Comparison of ENCODE assay signal across 1 cellular context in genomic region chr16:89922477-89922883, GRCh38.
TF ChIP-seq lines count a peak whose summit lies in the region.

No MANE protein-coding gene starts in this region.

TF ChIP-seq in K562, 482 proteins besides CTCF, POLR2A, EP300 and RAD21 (continued from another document and continues in another):
- no peak for TF ChIP-seq PBX2 (CRISPR knock-in tag; IDR thresholded peaks at IDR 0.05; ENCODE audit: low read depth)
- no peak for TF ChIP-seq PBX2 (tag; conservative IDR thresholded peaks at IDR 0.05; ENCODE audit: low read depth)
- no peak for TF ChIP-seq SREBF1 (IDR thresholded peaks at IDR 0.05; ENCODE audit: borderline replicate concordance, low read depth, low read length)
- no peak for TF ChIP-seq NFE2L1 (tag; IDR thresholded peaks at IDR 0.05; ENCODE audit: borderline replicate concordance, low read depth)
- no peak for TF ChIP-seq ZNF146 (CRISPR knock-in tag; IDR thresholded peaks at IDR 0.05; ENCODE audit: unreplicated experiment)
- TF ChIP-seq GABPA (tag; conservative IDR thresholded peaks at IDR 0.05; ENCODE audit: low read depth), result no peak
- no peak for TF ChIP-seq NCOA4 (IDR thresholded peaks at IDR 0.05; ENCODE audit: partially characterized antibody)
- TF ChIP-seq FIP1L1 (IDR thresholded peaks at IDR 0.05; ENCODE audit: low read depth, low read length, poor library complexity, severe bottlenecking), result no peak
- no peak for TF ChIP-seq TGIF2 (CRISPR knock-in tag; IDR thresholded peaks at IDR 0.05)
- TF ChIP-seq ZBTB5 (IDR thresholded peaks at IDR 0.05), result no peak
- no peak for TF ChIP-seq JUNB (CRISPR knock-in tag; conservative IDR thresholded peaks at IDR 0.05)
- no peak for TF ChIP-seq ARNT (IDR thresholded peaks at IDR 0.05)
- TF ChIP-seq, protein P1, sequence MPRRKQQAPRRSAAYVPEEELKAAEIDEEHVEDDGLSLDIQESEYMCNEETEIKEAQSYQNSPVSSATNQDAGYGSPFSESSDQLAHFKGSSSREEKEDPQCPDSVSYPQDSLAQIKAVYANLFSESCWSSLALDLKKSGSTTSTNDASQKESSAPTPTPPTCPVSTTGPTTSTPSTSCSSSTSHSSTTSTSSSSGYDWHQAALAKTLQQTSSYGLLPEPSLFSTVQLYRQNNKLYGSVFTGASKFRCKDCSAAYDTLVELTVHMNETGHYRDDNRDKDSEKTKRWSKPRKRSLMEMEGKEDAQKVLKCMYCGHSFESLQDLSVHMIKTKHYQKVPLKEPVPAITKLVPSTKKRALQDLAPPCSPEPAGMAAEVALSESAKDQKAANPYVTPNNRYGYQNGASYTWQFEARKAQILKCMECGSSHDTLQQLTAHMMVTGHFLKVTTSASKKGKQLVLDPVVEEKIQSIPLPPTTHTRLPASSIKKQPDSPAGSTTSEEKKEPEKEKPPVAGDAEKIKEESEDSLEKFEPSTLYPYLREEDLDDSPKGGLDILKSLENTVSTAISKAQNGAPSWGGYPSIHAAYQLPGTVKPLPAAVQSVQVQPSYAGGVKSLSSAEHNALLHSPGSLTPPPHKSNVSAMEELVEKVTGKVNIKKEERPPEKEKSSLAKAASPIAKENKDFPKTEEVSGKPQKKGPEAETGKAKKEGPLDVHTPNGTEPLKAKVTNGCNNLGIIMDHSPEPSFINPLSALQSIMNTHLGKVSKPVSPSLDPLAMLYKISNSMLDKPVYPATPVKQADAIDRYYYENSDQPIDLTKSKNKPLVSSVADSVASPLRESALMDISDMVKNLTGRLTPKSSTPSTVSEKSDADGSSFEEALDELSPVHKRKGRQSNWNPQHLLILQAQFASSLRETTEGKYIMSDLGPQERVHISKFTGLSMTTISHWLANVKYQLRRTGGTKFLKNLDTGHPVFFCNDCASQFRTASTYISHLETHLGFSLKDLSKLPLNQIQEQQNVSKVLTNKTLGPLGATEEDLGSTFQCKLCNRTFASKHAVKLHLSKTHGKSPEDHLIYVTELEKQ (CRISPR knock-in tag; IDR thresholded peaks at IDR 0.05), result no peak
- TF ChIP-seq CAMTA2 (CRISPR knock-in tag; conservative IDR thresholded peaks at IDR 0.05), result no peak
- TF ChIP-seq FOXP1 (CRISPR knock-in tag; IDR thresholded peaks at IDR 0.05), result no peak; the same call in 1 of the 2 replicates
- TF ChIP-seq KDM1A (IDR thresholded peaks at IDR 0.05), result no peak
- TF ChIP-seq NFE2 (IDR thresholded peaks at IDR 0.05; ENCODE audit: low read depth), result peak; percentile 19; the same call in 1 of the 2 replicates
- no peak for TF ChIP-seq DNMT1 (IDR thresholded peaks at IDR 0.05)
- TF ChIP-seq MYNN (IDR thresholded peaks at IDR 0.05), result peak; percentile 67; the same call in 1 of the 2 replicates
- TF ChIP-seq MYNN (CRISPR knock-in tag; IDR thresholded peaks at IDR 0.05), result no peak
- no peak for TF ChIP-seq ZBTB8A (IDR thresholded peaks at IDR 0.05; ENCODE audit: partially characterized antibody)
- TF ChIP-seq, protein P2, sequence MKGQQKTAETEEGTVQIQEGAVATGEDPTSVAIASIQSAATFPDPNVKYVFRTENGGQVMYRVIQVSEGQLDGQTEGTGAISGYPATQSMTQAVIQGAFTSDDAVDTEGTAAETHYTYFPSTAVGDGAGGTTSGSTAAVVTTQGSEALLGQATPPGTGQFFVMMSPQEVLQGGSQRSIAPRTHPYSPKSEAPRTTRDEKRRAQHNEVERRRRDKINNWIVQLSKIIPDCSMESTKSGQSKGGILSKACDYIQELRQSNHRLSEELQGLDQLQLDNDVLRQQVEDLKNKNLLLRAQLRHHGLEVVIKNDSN (CRISPR knock-in tag; IDR thresholded peaks at IDR 0.05), result no peak
- TF ChIP-seq ZNF79 (CRISPR knock-in tag; IDR thresholded peaks at IDR 0.05; ENCODE audit: low read depth), result no peak
- TF ChIP-seq SRSF7 (optimal IDR thresholded peaks at IDR 0.05; ENCODE audit: low read depth, low read length), result no peak
- TF ChIP-seq HDAC8 (tag; IDR thresholded peaks at IDR 0.05), result no peak
- no peak for TF ChIP-seq ZNF197 (CRISPR knock-in tag; IDR thresholded peaks at IDR 0.05; ENCODE audit: low read depth)
- TF ChIP-seq ZNF75A (CRISPR knock-in tag; IDR thresholded peaks at IDR 0.05), result no peak
- no peak for TF ChIP-seq KAT2B (IDR thresholded peaks at IDR 0.05; ENCODE audit: low read depth, low read length)
- no peak for TF ChIP-seq CBX5 (IDR thresholded peaks at IDR 0.05; ENCODE audit: borderline replicate concordance, low read depth)
- TF ChIP-seq, protein P3, sequence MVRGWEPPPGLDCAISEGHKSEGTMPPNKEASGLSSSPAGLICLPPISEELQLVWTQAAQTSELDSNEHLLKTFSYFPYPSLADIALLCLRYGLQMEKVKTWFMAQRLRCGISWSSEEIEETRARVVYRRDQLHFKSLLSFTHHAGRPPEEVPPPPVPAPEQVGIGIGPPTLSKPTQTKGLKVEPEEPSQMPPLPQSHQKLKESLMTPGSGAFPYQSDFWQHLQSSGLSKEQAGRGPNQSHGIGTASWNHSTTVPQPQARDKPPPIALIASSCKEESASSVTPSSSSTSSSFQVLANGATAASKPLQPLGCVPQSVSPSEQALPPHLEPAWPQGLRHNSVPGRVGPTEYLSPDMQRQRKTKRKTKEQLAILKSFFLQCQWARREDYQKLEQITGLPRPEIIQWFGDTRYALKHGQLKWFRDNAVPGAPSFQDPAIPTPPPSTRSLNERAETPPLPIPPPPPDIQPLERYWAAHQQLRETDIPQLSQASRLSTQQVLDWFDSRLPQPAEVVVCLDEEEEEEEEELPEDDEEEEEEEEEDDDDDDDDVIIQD (CRISPR knock-in tag; IDR thresholded peaks at IDR 0.05), result no peak
- TF ChIP-seq MEF2A (IDR thresholded peaks at IDR 0.05; ENCODE audit: control insufficient read depth, low read depth, low read length), result no peak
- TF ChIP-seq CC2D1A (IDR thresholded peaks at IDR 0.05), result no peak
- TF ChIP-seq ZNF436 (CRISPR knock-in tag; IDR thresholded peaks at IDR 0.05), result no peak
- TF ChIP-seq, protein P4, sequence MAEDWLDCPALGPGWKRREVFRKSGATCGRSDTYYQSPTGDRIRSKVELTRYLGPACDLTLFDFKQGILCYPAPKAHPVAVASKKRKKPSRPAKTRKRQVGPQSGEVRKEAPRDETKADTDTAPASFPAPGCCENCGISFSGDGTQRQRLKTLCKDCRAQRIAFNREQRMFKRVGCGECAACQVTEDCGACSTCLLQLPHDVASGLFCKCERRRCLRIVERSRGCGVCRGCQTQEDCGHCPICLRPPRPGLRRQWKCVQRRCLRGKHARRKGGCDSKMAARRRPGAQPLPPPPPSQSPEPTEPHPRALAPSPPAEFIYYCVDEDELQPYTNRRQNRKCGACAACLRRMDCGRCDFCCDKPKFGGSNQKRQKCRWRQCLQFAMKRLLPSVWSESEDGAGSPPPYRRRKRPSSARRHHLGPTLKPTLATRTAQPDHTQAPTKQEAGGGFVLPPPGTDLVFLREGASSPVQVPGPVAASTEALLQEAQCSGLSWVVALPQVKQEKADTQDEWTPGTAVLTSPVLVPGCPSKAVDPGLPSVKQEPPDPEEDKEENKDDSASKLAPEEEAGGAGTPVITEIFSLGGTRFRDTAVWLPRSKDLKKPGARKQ (CRISPR knock-in tag; IDR thresholded peaks at IDR 0.05), result no peak
- no peak for TF ChIP-seq ETV1 (tag; conservative IDR thresholded peaks at IDR 0.05; ENCODE audit: low read depth)
- TF ChIP-seq HNRNPK (IDR thresholded peaks at IDR 0.05; ENCODE audit: low read depth, low read length, poor library complexity, severe bottlenecking), result no peak
- TF ChIP-seq PKNOX1 (IDR thresholded peaks at IDR 0.05), result no peak
- no peak for TF ChIP-seq CREBBP (IDR thresholded peaks at IDR 0.05; ENCODE audit: low read depth, low read length)
- TF ChIP-seq ZBTB1 (CRISPR knock-in tag; IDR thresholded peaks at IDR 0.05; ENCODE audit: borderline replicate concordance, low read depth), result no peak
- no peak for TF ChIP-seq SRSF9 (IDR thresholded peaks at IDR 0.05; ENCODE audit: borderline replicate concordance, low read depth, low read length)
- TF ChIP-seq, protein P5, sequence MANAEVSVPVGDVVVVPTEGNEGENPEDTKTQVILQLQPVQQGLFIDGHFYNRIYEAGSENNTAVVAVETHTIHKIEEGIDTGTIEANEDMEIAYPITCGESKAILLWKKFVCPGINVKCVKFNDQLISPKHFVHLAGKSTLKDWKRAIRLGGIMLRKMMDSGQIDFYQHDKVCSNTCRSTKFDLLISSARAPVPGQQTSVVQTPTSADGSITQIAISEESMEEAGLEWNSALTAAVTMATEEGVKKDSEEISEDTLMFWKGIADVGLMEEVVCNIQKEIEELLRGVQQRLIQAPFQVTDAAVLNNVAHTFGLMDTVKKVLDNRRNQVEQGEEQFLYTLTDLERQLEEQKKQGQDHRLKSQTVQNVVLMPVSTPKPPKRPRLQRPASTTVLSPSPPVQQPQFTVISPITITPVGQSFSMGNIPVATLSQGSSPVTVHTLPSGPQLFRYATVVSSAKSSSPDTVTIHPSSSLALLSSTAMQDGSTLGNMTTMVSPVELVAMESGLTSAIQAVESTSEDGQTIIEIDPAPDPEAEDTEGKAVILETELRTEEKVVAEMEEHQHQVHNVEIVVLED (CRISPR knock-in tag; IDR thresholded peaks at IDR 0.05), result 0 out of 2 replicates have a peak, but pooled peaks have one; percentile 11
- TF ChIP-seq ZNF232 (CRISPR knock-in tag; IDR thresholded peaks at IDR 0.05), result no peak
- TF ChIP-seq KLF10 (CRISPR knock-in tag; IDR thresholded peaks at IDR 0.05), result no peak
- TF ChIP-seq ETS2 (tag; IDR thresholded peaks at IDR 0.05; ENCODE audit: borderline replicate concordance, poor library complexity, severe bottlenecking), result no peak
- TF ChIP-seq YBX1 (IDR thresholded peaks at IDR 0.05), result no peak
- TF ChIP-seq NBN (IDR thresholded peaks at IDR 0.05; ENCODE audit: low read depth), result no peak
- no peak for TF ChIP-seq FUS (optimal IDR thresholded peaks at IDR 0.05; ENCODE audit: low read depth, low read length)
- TF ChIP-seq U2AF2 (optimal IDR thresholded peaks at IDR 0.05; ENCODE audit: low read depth, low read length), result no peak
- TF ChIP-seq ZFP30 (CRISPR knock-in tag; IDR thresholded peaks at IDR 0.05; ENCODE audit: borderline replicate concordance), result no peak
- TF ChIP-seq RBM17 (IDR thresholded peaks at IDR 0.05; ENCODE audit: borderline replicate concordance, low read depth, low read length), result no peak
- no peak for TF ChIP-seq STAT5A (IDR thresholded peaks at IDR 0.05; ENCODE audit: borderline replicate concordance, low read length)
- no peak for TF ChIP-seq NR3C1 (CRISPR knock-in tag; IDR thresholded peaks at IDR 0.05)
- peak; percentile 7; the same call in 1 of the 2 replicates for TF ChIP-seq CBX1 (IDR thresholded peaks at IDR 0.05; ENCODE audit: low read depth)
- TF ChIP-seq, protein P6, sequence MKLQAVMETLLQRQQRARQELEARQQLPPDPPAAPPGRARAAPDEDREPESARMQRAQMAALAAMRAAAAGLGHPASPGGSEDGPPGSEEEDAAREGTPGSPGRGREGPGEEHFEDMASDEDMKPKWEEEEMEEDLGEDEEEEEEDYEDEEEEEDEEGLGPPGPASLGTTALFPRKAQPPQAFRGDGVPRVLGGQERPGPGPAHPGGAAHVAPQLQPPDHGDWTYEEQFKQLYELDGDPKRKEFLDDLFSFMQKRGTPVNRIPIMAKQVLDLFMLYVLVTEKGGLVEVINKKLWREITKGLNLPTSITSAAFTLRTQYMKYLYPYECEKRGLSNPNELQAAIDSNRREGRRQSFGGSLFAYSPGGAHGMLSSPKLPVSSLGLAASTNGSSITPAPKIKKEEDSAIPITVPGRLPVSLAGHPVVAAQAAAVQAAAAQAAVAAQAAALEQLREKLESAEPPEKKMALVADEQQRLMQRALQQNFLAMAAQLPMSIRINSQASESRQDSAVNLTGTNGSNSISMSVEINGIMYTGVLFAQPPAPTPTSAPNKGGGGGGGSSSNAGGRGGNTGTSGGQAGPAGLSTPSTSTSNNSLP (IDR thresholded peaks at IDR 0.05; ENCODE audit: borderline replicate concordance, low read depth, low read length), result no peak
